Comparison of ENCODE assay signal across 8 cellular contexts in the genomic region with DNA sequence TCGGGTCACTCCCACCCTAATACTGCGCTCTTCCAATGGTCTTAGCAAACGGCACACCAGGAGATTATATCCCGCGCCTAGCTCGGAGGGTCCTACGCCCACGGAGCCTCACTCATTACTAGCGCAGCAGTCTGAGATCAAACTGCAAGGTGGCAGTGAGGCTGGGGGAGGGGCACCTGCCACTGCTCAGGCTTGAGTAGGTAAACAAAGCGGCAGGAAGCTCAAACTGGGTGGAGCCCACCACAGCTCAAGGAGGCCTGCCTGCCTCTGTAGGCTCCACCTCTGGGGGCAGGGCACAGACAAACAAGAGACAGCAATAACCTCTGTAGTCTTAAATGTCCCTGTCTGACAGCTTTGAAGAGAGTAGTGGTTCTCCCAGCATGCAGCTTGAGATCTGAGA.
DNase-seq lines count a peak whose midpoint lies in the region; ATAC-seq and TF ChIP-seq lines count a peak whose summit lies in the region.
"Not testable (repeated sequence)": the region's sequence is repeated elsewhere in the genome, so short reads cannot be mapped to it uniquely, and the experiment has no call there.

No MANE protein-coding gene starts in this region.

- TF ChIP-seq CTCF in DND-41 (IDR thresholded peaks at IDR 0.05; ENCODE audit: borderline replicate concordance, extremely low read depth, low read length, poor library complexity, severe bottlenecking) = not testable (repeated sequence)

- not testable (repeated sequence) for H3K27ac ChIP-seq in CD4-positive, CD25-positive, alpha-beta regulatory T cell (ENCODE audit: insufficient read depth, low read length, poor library complexity, severe bottlenecking); DND-41 (ENCODE audit: low read length); naive thymus-derived CD4-positive, alpha-beta T cell (ENCODE audit: low read depth, low read length)

- H3K9ac ChIP-seq in DND-41 (ENCODE audit: low read depth, low read length) = not testable (repeated sequence)

- H4K20me1 ChIP-seq in DND-41 (ENCODE audit: insufficient read depth, low read length) = not testable (repeated sequence)

- not testable (repeated sequence) for H2AFZ ChIP-seq in DND-41 (ENCODE audit: low read depth, low read length)

- H3K27ac Mint-ChIP-seq in CD4-positive, CD25-positive, alpha-beta regulatory T cell; activated CD4-positive, alpha-beta T cell treated with anti-CD3 and anti-CD28 coated beads, Interleukin-2, amount 10 ng/mL, durations not matched to agents 24 days and 14 days; activated CD8-positive, alpha-beta memory T cell treated with anti-CD3 and anti-CD28 coated beads, Interleukin-2, amount 10 ng/mL, durations not matched to agents 7 days and 5 days: not testable (repeated sequence)
- peak overlapping the region; percentile 31 for H3K27ac Mint-ChIP-seq in activated CD4-positive, alpha-beta memory T cell treated with anti-CD3 and anti-CD28 coated beads, Interleukin-2, amount 10 ng/mL, durations not matched to agents 7 days and 5 days
- H3K27ac Mint-ChIP-seq in activated naive CD4-positive, alpha-beta T cell treated with anti-CD3 and anti-CD28 coated beads, Interleukin-2, amount 10 ng/mL, durations not matched to agents 7 days and 5 days = peak overlapping the region; percentile 78
- H3K27ac Mint-ChIP-seq in naive thymus-derived CD4-positive, alpha-beta T cell = peak overlapping the region in 2 of 9 donors; percentile 54 to 66

- H3K4me1 Mint-ChIP-seq in CD4-positive, CD25-positive, alpha-beta regulatory T cell = peaks cover 6 to 28% (median 16%) of the 10 kb centered on the region in 4 donors
- not testable (repeated sequence) for H3K4me1 Mint-ChIP-seq in activated CD4-positive, alpha-beta T cell treated with anti-CD3 and anti-CD28 coated beads, Interleukin-2, amount 10 ng/mL, durations not matched to agents 24 days and 14 days; activated CD8-positive, alpha-beta memory T cell treated with anti-CD3 and anti-CD28 coated beads, Interleukin-2, amount 10 ng/mL, durations not matched to agents 7 days and 5 days
- peaks cover 19% of the 10 kb centered on the region for H3K4me1 Mint-ChIP-seq in activated CD4-positive, alpha-beta memory T cell treated with anti-CD3 and anti-CD28 coated beads, Interleukin-2, amount 10 ng/mL, durations not matched to agents 7 days and 5 days
- H3K4me1 Mint-ChIP-seq in activated naive CD4-positive, alpha-beta T cell treated with anti-CD3 and anti-CD28 coated beads, Interleukin-2, amount 10 ng/mL, durations not matched to agents 7 days and 5 days = peaks cover 22% of the 10 kb centered on the region
- H3K4me1 Mint-ChIP-seq in naive thymus-derived CD4-positive, alpha-beta T cell = peaks cover 0 to 26% (median 16%) of the 10 kb centered on the region in 7 donors

- H3K4me3 Mint-ChIP-seq in CD4-positive, CD25-positive, alpha-beta regulatory T cell = peak overlapping the region in 3 of 4 donors; percentile 2 to 77 (median 65)
- H3K4me3 Mint-ChIP-seq in activated CD4-positive, alpha-beta T cell treated with anti-CD3 and anti-CD28 coated beads, Interleukin-2, amount 10 ng/mL, durations not matched to agents 24 days and 14 days; activated CD4-positive, alpha-beta memory T cell treated with anti-CD3 and anti-CD28 coated beads, Interleukin-2, amount 10 ng/mL, durations not matched to agents 7 days and 5 days; activated CD8-positive, alpha-beta memory T cell treated with anti-CD3 and anti-CD28 coated beads, Interleukin-2, amount 10 ng/mL, durations not matched to agents 7 days and 5 days; activated naive CD4-positive, alpha-beta T cell treated with anti-CD3 and anti-CD28 coated beads, Interleukin-2, amount 10 ng/mL, durations not matched to agents 7 days and 5 days: not testable (repeated sequence)
- peak overlapping the region in 4 of 10 donors; percentile 21 to 42 (median 34) for H3K4me3 Mint-ChIP-seq in naive thymus-derived CD4-positive, alpha-beta T cell

- H3K4me3 ChIP-seq in CD4-positive, CD25-positive, alpha-beta regulatory T cell (ENCODE audit: low read depth, low read length); DND-41 (ENCODE audit: low read depth in 1 of 2, low read length in 2 of 2); Jurkat, Clone E6-1 (ENCODE audit: low read length); naive thymus-derived CD4-positive, alpha-beta T cell (ENCODE audit: low read length): not testable (repeated sequence)

- peaks cover 6 to 69% (median 32%) of the 10 kb centered on the region in 7 donors for H3K9me3 Mint-ChIP-seq in CD4-positive, CD25-positive, alpha-beta regulatory T cell
- H3K9me3 Mint-ChIP-seq in activated CD4-positive, alpha-beta T cell treated with anti-CD3 and anti-CD28 coated beads, Interleukin-2, amount 10 ng/mL, durations not matched to agents 24 days and 14 days = peaks cover 34% of the 10 kb centered on the region
- H3K9me3 Mint-ChIP-seq in activated CD4-positive, alpha-beta memory T cell treated with anti-CD3 and anti-CD28 coated beads, Interleukin-2, amount 10 ng/mL, durations not matched to agents 7 days and 5 days = peaks cover 45% of the 10 kb centered on the region
- H3K9me3 Mint-ChIP-seq in activated CD8-positive, alpha-beta memory T cell treated with anti-CD3 and anti-CD28 coated beads, Interleukin-2, amount 10 ng/mL, durations not matched to agents 7 days and 5 days (ENCODE audit: low read depth) = peaks cover 24% of the 10 kb centered on the region
- H3K9me3 Mint-ChIP-seq in activated naive CD4-positive, alpha-beta T cell treated with anti-CD3 and anti-CD28 coated beads, Interleukin-2, amount 10 ng/mL, durations not matched to agents 7 days and 5 days = peaks cover 60% of the 10 kb centered on the region
- H3K9me3 Mint-ChIP-seq in naive thymus-derived CD4-positive, alpha-beta T cell = peaks cover 14 to 72% (median 54%) of the 10 kb centered on the region in 11 donors

- POLR2A ChIA-PET in activated CD4-positive, alpha-beta memory T cell treated with anti-CD3 and anti-CD28 coated beads, Interleukin-2, amount 10 ng/mL, durations not matched to agents 7 days and 5 days (lab: Charles Lee) = not testable (repeated sequence)
- POLR2A ChIA-PET in naive thymus-derived CD4-positive, alpha-beta T cell (lab: Charles Lee) = interaction anchor here (1.4 kb wide), 1 partner anchor 10 kb away, joined by 4 read pairs; no protein-coding TSS in a partner anchor

- not testable (repeated sequence) for H3K4me1 ChIP-seq in CD4-positive, CD25-positive, alpha-beta regulatory T cell (ENCODE audit: control insufficient read depth, insufficient read depth, low read length, poor library complexity, severe bottlenecking); DND-41 (ENCODE audit: insufficient read depth, low read length); naive thymus-derived CD4-positive, alpha-beta T cell (ENCODE audit: control insufficient read depth in 2 of 2, insufficient read depth in 2 of 2, low read length in 2 of 2)

- H3K36me3 ChIP-seq in CD4-positive, CD25-positive, alpha-beta regulatory T cell (ENCODE audit: control insufficient read depth, insufficient read depth, low read length); DND-41 (ENCODE audit: insufficient read depth, low read length); naive thymus-derived CD4-positive, alpha-beta T cell (ENCODE audit: control insufficient read depth in 2 of 3, insufficient read depth in 3 of 3, low read length in 3 of 3): not testable (repeated sequence)

- not testable (repeated sequence) for H3K79me2 ChIP-seq in DND-41 (ENCODE audit: insufficient read depth, low read length)

- not testable (repeated sequence) for H3K27me3 Mint-ChIP-seq in CD4-positive, CD25-positive, alpha-beta regulatory T cell; activated CD4-positive, alpha-beta T cell treated with anti-CD3 and anti-CD28 coated beads, Interleukin-2, amount 10 ng/mL, durations not matched to agents 24 days and 14 days; activated CD4-positive, alpha-beta memory T cell treated with anti-CD3 and anti-CD28 coated beads, Interleukin-2, amount 10 ng/mL, durations not matched to agents 7 days and 5 days; activated CD8-positive, alpha-beta memory T cell treated with anti-CD3 and anti-CD28 coated beads, Interleukin-2, amount 10 ng/mL, durations not matched to agents 7 days and 5 days; activated naive CD4-positive, alpha-beta T cell treated with anti-CD3 and anti-CD28 coated beads, Interleukin-2, amount 10 ng/mL, durations not matched to agents 7 days and 5 days; naive thymus-derived CD4-positive, alpha-beta T cell

- peaks cover 12% of the 10 kb centered on the region for H3K36me3 Mint-ChIP-seq in CD4-positive, CD25-positive, alpha-beta regulatory T cell
- peaks cover 20% of the 10 kb centered on the region for H3K36me3 Mint-ChIP-seq in activated CD4-positive, alpha-beta T cell treated with anti-CD3 and anti-CD28 coated beads, Interleukin-2, amount 10 ng/mL, durations not matched to agents 24 days and 14 days (ENCODE audit: low read depth)
- H3K36me3 Mint-ChIP-seq in activated CD4-positive, alpha-beta memory T cell treated with anti-CD3 and anti-CD28 coated beads, Interleukin-2, amount 10 ng/mL, durations not matched to agents 7 days and 5 days (ENCODE audit: low read depth) = peaks cover 49% of the 10 kb centered on the region
- peaks cover 28% of the 10 kb centered on the region for H3K36me3 Mint-ChIP-seq in activated CD8-positive, alpha-beta memory T cell treated with anti-CD3 and anti-CD28 coated beads, Interleukin-2, amount 10 ng/mL, durations not matched to agents 7 days and 5 days
- H3K36me3 Mint-ChIP-seq in activated naive CD4-positive, alpha-beta T cell treated with anti-CD3 and anti-CD28 coated beads, Interleukin-2, amount 10 ng/mL, durations not matched to agents 7 days and 5 days = peaks cover 44% of the 10 kb centered on the region
- peaks cover 10 to 47% (median 18%) of the 10 kb centered on the region in 5 donors for H3K36me3 Mint-ChIP-seq in naive thymus-derived CD4-positive, alpha-beta T cell

- DNase-seq in CD4-positive, CD25-positive, alpha-beta regulatory T cell = peak in 2 of 3 donors; percentile 56 to 73
- peak; percentile 22 for DNase-seq in DND-41
- DNase-seq in Jurkat, Clone E6-1 (ENCODE audit: low read depth, low spot score) = peak; percentile 55
- peak; percentile 66 for DNase-seq in activated CD4-positive, alpha-beta T cell treated with anti-CD3 and anti-CD28 coated beads, Interleukin-2, amount 10 ng/mL, durations not matched to agents 24 days and 14 days
- DNase-seq in activated CD4-positive, alpha-beta memory T cell treated with anti-CD3 and anti-CD28 coated beads, Interleukin-2, amount 10 ng/mL, durations not matched to agents 7 days and 5 days = peak; percentile 65
- DNase-seq in activated CD8-positive, alpha-beta memory T cell treated with anti-CD3 and anti-CD28 coated beads, Interleukin-2, amount 10 ng/mL, durations not matched to agents 7 days and 5 days = peak; percentile 44
- peak; percentile 66 for DNase-seq in activated naive CD4-positive, alpha-beta T cell treated with anti-CD3 and anti-CD28 coated beads, Interleukin-2, amount 10 ng/mL, durations not matched to agents 7 days and 5 days
- DNase-seq in naive thymus-derived CD4-positive, alpha-beta T cell = peak in 6 of 9 donors; percentile 11 to 46 (median 19)

- CTCF ChIA-PET in activated CD4-positive, alpha-beta memory T cell treated with anti-CD3 and anti-CD28 coated beads, Interleukin-2, amount 10 ng/mL, durations not matched to agents 7 days and 5 days (lab: Charles Lee) = interaction anchor here (1.0 kb wide), 1 partner anchor 9 kb away, joined by 3 read pairs; no protein-coding TSS in a partner anchor
- CTCF ChIA-PET in activated CD8-positive, alpha-beta memory T cell treated with anti-CD3 and anti-CD28 coated beads, Interleukin-2, amount 10 ng/mL, durations not matched to agents 7 days and 5 days (lab: Charles Lee) = interaction anchor here (1.9 kb wide), 1 partner anchor 9 kb away, joined by 4 read pairs; no protein-coding TSS in a partner anchor
- CTCF ChIA-PET in activated naive CD4-positive, alpha-beta T cell treated with anti-CD3 and anti-CD28 coated beads, Interleukin-2, amount 10 ng/mL, durations not matched to agents 7 days and 5 days (lab: Charles Lee); naive thymus-derived CD4-positive, alpha-beta T cell (lab: Charles Lee): not testable (repeated sequence)

- H3K9me3 ChIP-seq in CD4-positive, CD25-positive, alpha-beta regulatory T cell (ENCODE audit: control insufficient read depth in 2 of 2, low read length in 2 of 2) = peaks cover 3 to 14% of the 10 kb centered on the region in 2 experiments
- not testable (repeated sequence) for H3K9me3 ChIP-seq in DND-41 (ENCODE audit: insufficient read depth, low read length, severe bottlenecking); naive thymus-derived CD4-positive, alpha-beta T cell (ENCODE audit: control insufficient read depth in 2 of 3, low read length in 3 of 3)

- ATAC-seq in CD4-positive, CD25-positive, alpha-beta regulatory T cell (ENCODE audit: low read depth in 2 of 2); DND-41 (ENCODE audit: insufficient read depth, low read depth); activated CD8-positive, alpha-beta memory T cell treated with anti-CD3 and anti-CD28 coated beads, Interleukin-2, amount 10 ng/mL, durations not matched to agents 7 days and 5 days; naive thymus-derived CD4-positive, alpha-beta T cell: not testable (repeated sequence)

- not testable (repeated sequence) for H3K4me2 ChIP-seq in DND-41 (ENCODE audit: insufficient read depth, low read length)

- intact Hi-C loops in activated CD4-positive, alpha-beta T cell treated with anti-CD3 and anti-CD28 coated beads, Interleukin-2, amount 10 ng/mL, durations not matched to agents 24 days and 14 days (cut with micrococcal nuclease); naive thymus-derived CD4-positive, alpha-beta T cell (cut with micrococcal nuclease): not testable (repeated sequence)

- H3K27me3 ChIP-seq in CD4-positive, CD25-positive, alpha-beta regulatory T cell (ENCODE audit: control insufficient read depth, insufficient read depth, low read length); DND-41 (ENCODE audit: insufficient read depth, low read length, poor library complexity); naive thymus-derived CD4-positive, alpha-beta T cell (ENCODE audit: control insufficient read depth in 2 of 2, insufficient read depth in 2 of 2, low read length in 2 of 2): not testable (repeated sequence)
